10 cellular contexts compared by ENCODE assay signal in the genomic region with DNA sequence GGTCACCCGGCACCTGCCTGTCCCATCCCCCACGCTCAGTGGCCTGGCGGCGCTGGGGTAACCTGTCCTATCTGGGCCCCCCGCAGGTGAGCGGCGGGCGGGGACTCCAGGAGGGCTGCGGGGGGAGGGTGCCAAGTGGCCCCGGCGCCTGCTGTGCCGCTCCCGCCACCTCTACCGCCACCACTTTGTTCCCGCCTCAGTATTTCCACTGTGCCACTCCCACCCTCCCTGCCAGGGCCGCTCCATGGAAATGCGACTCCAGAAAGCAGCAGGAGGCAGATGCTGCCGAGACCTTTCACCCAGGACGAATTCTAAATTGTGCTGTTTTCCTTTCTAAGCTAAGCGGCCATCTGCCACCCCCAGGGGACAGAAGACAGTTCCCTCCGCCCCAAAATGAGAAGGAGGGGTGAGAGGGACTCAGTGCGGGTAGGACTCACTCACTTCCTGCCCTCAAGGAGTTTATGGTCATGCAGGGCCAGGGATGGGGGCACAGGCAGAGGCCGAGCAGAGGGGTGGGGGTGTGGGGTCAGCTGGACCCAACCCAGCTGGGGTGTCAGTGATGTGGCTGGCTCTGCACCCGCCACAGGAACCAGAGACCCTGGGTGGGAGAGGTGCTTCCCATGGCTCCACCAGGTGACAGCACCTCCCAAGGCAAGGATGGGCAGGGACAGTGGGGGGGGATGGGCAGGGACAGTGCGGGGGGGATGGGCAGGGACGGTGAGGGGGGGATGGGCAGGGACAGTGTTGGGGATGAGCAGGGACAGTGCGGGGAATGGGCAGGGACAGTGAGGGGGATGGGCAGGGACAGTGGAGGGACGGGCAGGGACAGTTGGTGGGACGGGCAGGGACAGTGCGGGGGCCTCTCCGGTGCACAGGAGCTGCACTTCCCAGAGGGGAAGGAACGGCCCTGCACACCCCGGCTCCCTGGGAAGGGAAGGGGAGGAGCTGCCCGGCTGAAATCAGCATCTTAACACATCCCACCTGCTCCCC. TPM values are rescaled to one million over a fixed set of nuclear protein-coding genes. Genes with fewer than 3 reads are reported as not detected.
DNase-seq lines count a peak whose midpoint lies in the region; ATAC-seq and TF ChIP-seq lines count a peak whose summit lies in the region.
"Had no signal": no experiment of that assay in that cellular context is flagged by ENCODE, and none has a peak within 500 bp of the region (broad histone marks: within the 10 kb centered on the region; RNA-seq: fewer than 3 reads in every experiment).

No MANE protein-coding gene starts in this region.

- H3K27me3 Mint-ChIP-seq in activated naive CD4-positive, alpha-beta T cell treated with anti-CD3 and anti-CD28 coated beads, Interleukin-2, amount 10 ng/mL, durations not matched to agents 7 days and 5 days, result peaks cover 3% of the 10 kb centered on the region
- H3K27me3 Mint-ChIP-seq in activated CD4-positive, alpha-beta memory T cell treated with anti-CD3 and anti-CD28 coated beads for 36 hours, result no peaks in the 10 kb centered on the region

- 39 to 43% methylated on average over 8 to 13 of the region's 34 CpGs for WGBS in gastroesophageal sphincter (ENCODE audit: low coverage in 1 of 2), 2 donors
- 67 to 76% methylated on average over 25 to 34 of the region's 34 CpGs for WGBS in thyroid gland, 2 donors

- CTCF ChIA-PET in activated naive CD4-positive, alpha-beta T cell treated with anti-CD3 and anti-CD28 coated beads, Interleukin-2, amount 10 ng/mL, durations not matched to agents 7 days and 5 days (lab: Charles Lee), result interaction anchor here (0.6 kb wide), 1 partner anchor 51 kb away, joined by 3 read pairs; no protein-coding TSS in a partner anchor
- CTCF ChIA-PET in activated CD4-positive, alpha-beta memory T cell treated with anti-CD3 and anti-CD28 coated beads for 36 hours (lab: Charles Lee), result interaction anchor here (1.1 kb wide), 1 partner anchor 42 kb away, joined by 3 read pairs; no protein-coding TSS in a partner anchor

- no peaks in the 10 kb centered on the region for H3K9me3 Mint-ChIP-seq in activated naive CD4-positive, alpha-beta T cell treated with anti-CD3 and anti-CD28 coated beads, Interleukin-2, amount 10 ng/mL, durations not matched to agents 7 days and 5 days
- H3K9me3 Mint-ChIP-seq in activated CD4-positive, alpha-beta memory T cell treated with anti-CD3 and anti-CD28 coated beads for 36 hours, result no peaks in the 10 kb centered on the region

- intact Hi-C loops in thyroid gland (cut with DNase I), result no loop called here
- intact Hi-C loops in activated CD4-positive, alpha-beta memory T cell treated with anti-CD3 and anti-CD28 coated beads for 36 hours (cut with micrococcal nuclease), result no loop called here

- TF ChIP-seq POLR2A in gastroesophageal sphincter (IDR thresholded peaks at IDR 0.05) (no peak), thyroid gland (IDR thresholded peaks at IDR 0.05) (no peak)

- H3K36me3 ChIP-seq in gastroesophageal sphincter (peaks cover 0 to 8% of the 10 kb centered on the region in 2 donors), thyroid gland (no peaks in the 10 kb centered on the region)

- no peak for TF ChIP-seq EP300 in gastroesophageal sphincter (IDR thresholded peaks at IDR 0.05)

- no peak overlapping the region for H3K4me3 ChIP-seq in gastroesophageal sphincter
- H3K4me3 ChIP-seq in thyroid gland (replicated peaks in 1 of 3), result no peak overlapping the region

- H3K27ac ChIP-seq in gastroesophageal sphincter (peak overlapping the region in 3 of 4 donors; percentile 76 to 80 (median 77)), thyroid gland (peak overlapping the region in 2 of 3 donors; percentile 14 to 28)

- peaks cover 36% of the 10 kb centered on the region for H3K4me1 Mint-ChIP-seq in activated naive CD4-positive, alpha-beta T cell treated with anti-CD3 and anti-CD28 coated beads, Interleukin-2, amount 10 ng/mL, durations not matched to agents 7 days and 5 days
- H3K4me1 Mint-ChIP-seq in activated CD4-positive, alpha-beta memory T cell treated with anti-CD3 and anti-CD28 coated beads for 36 hours (ENCODE audit: low read depth), result peaks cover 23% of the 10 kb centered on the region

- H3K4me3 Mint-ChIP-seq in activated naive CD4-positive, alpha-beta T cell treated with anti-CD3 and anti-CD28 coated beads, Interleukin-2, amount 10 ng/mL, durations not matched to agents 7 days and 5 days, result no peak overlapping the region
- no peak overlapping the region for H3K4me3 Mint-ChIP-seq in activated CD4-positive, alpha-beta memory T cell treated with anti-CD3 and anti-CD28 coated beads for 36 hours

- DNase-seq in activated naive CD4-positive, alpha-beta T cell treated with anti-CD3 and anti-CD28 coated beads, Interleukin-2, amount 10 ng/mL, durations not matched to agents 7 days and 5 days, result no peak
- no peak for DNase-seq in activated naive CD4-positive, alpha-beta T cell treated with Interleukin-2 at 50 U/mL for 16 hours
- DNase-seq in NCI-H748 treated with DMSO at 0.1 percent for 48 hours (lab: John Stamatoyannopoulos, UW), result peak; percentile 50
- DNase-seq in thyroid gland, result peak in 1 of 2 donors; percentile 24
- DNase-seq in activated CD4-positive, alpha-beta memory T cell treated with anti-CD3 and anti-CD28 coated beads for 36 hours, result no peak
- DNase-seq: activated T-cell treated with anti-CD3 and anti-CD28 coated beads, Interleukin-2, amount 50 U/mL, for 1 hour; DND-41 had no signal

- H3K36me3 Mint-ChIP-seq in activated naive CD4-positive, alpha-beta T cell treated with anti-CD3 and anti-CD28 coated beads, Interleukin-2, amount 10 ng/mL, durations not matched to agents 7 days and 5 days, result peaks cover 6% of the 10 kb centered on the region
- peaks cover 3% of the 10 kb centered on the region for H3K36me3 Mint-ChIP-seq in activated CD4-positive, alpha-beta memory T cell treated with anti-CD3 and anti-CD28 coated beads for 36 hours

- TF ChIP-seq CTCF in gastroesophageal sphincter (IDR thresholded peaks at IDR 0.05), result no peak
- TF ChIP-seq CTCF in thyroid gland (IDR thresholded peaks at IDR 0.05), result no peak

- peak overlapping the region; percentile 58 for H3K27ac Mint-ChIP-seq in activated naive CD4-positive, alpha-beta T cell treated with anti-CD3 and anti-CD28 coated beads, Interleukin-2, amount 10 ng/mL, durations not matched to agents 7 days and 5 days
- H3K27ac Mint-ChIP-seq in activated CD4-positive, alpha-beta memory T cell treated with anti-CD3 and anti-CD28 coated beads for 36 hours, result no peak overlapping the region

- H3K9me3 ChIP-seq in gastroesophageal sphincter (no peaks in the 10 kb centered on the region), thyroid gland (no peaks in the 10 kb centered on the region)

- H3K27me3 ChIP-seq in gastroesophageal sphincter (no peaks in the 10 kb centered on the region), thyroid gland (no peaks in the 10 kb centered on the region)

- POLR2A ChIA-PET in activated CD4-positive, alpha-beta memory T cell treated with anti-CD3 and anti-CD28 coated beads for 36 hours (lab: Charles Lee), result interaction anchor here (1.0 kb wide), 1 partner anchor 11 kb away, joined by 4 read pairs; no protein-coding TSS in a partner anchor

- no peak for ATAC-seq in gastroesophageal sphincter
- ATAC-seq in HG03095 (IDR thresholded peaks at IDR 0.05; ENCODE audit: unreplicated experiment), result no peak
- ATAC-seq in GM18870 (IDR thresholded peaks at IDR 0.05; ENCODE audit: unreplicated experiment), result no peak

- H3K4me1 ChIP-seq in gastroesophageal sphincter (peaks cover 0 to 98% (median 69%) of the 10 kb centered on the region in 3 donors), thyroid gland (peaks cover 18 to 54% of the 10 kb centered on the region in 2 donors)

RNA-seq across cellular contexts. Expression of a gene that starts 17.8 kb away (rescaled TPM):
- total RNA-seq in gastroesophageal sphincter (10 to 100 TPM; 31.1 to 72.1 (median 44.0) TPM), thyroid gland (10 to 100 TPM; 19.6 to 35.4 (median 23.2) TPM)
- 10 to 100 TPM; 67.0 to 68.3 TPM for total RNA-seq in activated CD4-positive, alpha-beta memory T cell treated with anti-CD3 and anti-CD28 coated beads for 36 hours

RNA-seq across cellular contexts. Expression of a gene that starts 45.2 kb away (rescaled TPM):
- 10 to 100 TPM; 35.5 to 71.0 (median 50.5) TPM for total RNA-seq in gastroesophageal sphincter
- total RNA-seq in thyroid gland, result 10 to 100 TPM; 47.7 to 73.8 (median 62.5) TPM
- total RNA-seq in activated CD4-positive, alpha-beta memory T cell treated with anti-CD3 and anti-CD28 coated beads for 36 hours, result 10 to 100 TPM; 54.1 to 57.0 TPM
